In genomic region chr14:69716483-69717187, GRCh38 we compare ENCODE assay signal across 8 cellular contexts. TPM values are rescaled to one million over a fixed set of nuclear protein-coding genes. Genes with fewer than 3 reads are reported as not detected.
A peak's percentile ranks its signal among the peaks of the same experiment; 100 is the strongest.
DNase-seq lines count a peak whose midpoint lies in the region; ATAC-seq and TF ChIP-seq lines count a peak whose summit lies in the region.

No MANE protein-coding gene starts in this region.

- ATAC-seq in HG03108 (IDR thresholded peaks at IDR 0.05; ENCODE audit: unreplicated experiment): no peak
- no peak for ATAC-seq in GM19035 (IDR thresholded peaks at IDR 0.05; ENCODE audit: unreplicated experiment)

- WGBS in esophagus squamous epithelium, 2 donors: 12 to 36% methylated on average over 2 to 5 of the region's 5 CpGs

- H3K36me3 Mint-ChIP-seq in HFFc6 (ENCODE audit: low read depth): no peaks in the 10 kb centered on the region

- no peaks in the 10 kb centered on the region for H3K9me3 ChIP-seq in esophagus squamous epithelium

- no peak for TF ChIP-seq POLR2A in esophagus squamous epithelium (IDR thresholded peaks at IDR 0.05)

- H3K4me1 ChIP-seq in esophagus squamous epithelium: peaks cover 62 to 87% (median 77%) of the 10 kb centered on the region in 3 donors

- peak overlapping the region; percentile 70 for H3K27ac Mint-ChIP-seq in HFFc6

- DNase-seq in HFFc6 (peak; percentile 74), esophagus squamous epithelium (lab: John Stamatoyannopoulos, UW) (no peak), smooth muscle cell of the brain vasculature (ENCODE audit: low read depth, low spot score) (peak; percentile 84), NCI-H128 (lab: John Stamatoyannopoulos, UW; ENCODE audit: unreplicated experiment) (no peak), ureter (ENCODE audit: low spot score) (no peak)
- DNase-seq in activated CD4-positive, alpha-beta T cell treated with anti-CD3 and anti-CD28 coated beads for 48 hours: peak; percentile 68

- peaks cover 4% of the 10 kb centered on the region; the same call in 1 of the 2 replicates for H3K27me3 Mint-ChIP-seq in HFFc6 (ENCODE audit: insufficient read depth)

- peak overlapping the region; percentile 72 to 89 (median 85) for H3K27ac ChIP-seq in esophagus squamous epithelium

- peaks cover 0 to 11% (median 0%) of the 10 kb centered on the region in 3 donors for H3K36me3 ChIP-seq in esophagus squamous epithelium

- no peak overlapping the region for H3K4me3 ChIP-seq in esophagus squamous epithelium

- no peaks in the 10 kb centered on the region for H3K27me3 ChIP-seq in esophagus squamous epithelium

- peaks cover 37% of the 10 kb centered on the region for H3K4me1 Mint-ChIP-seq in HFFc6 (ENCODE audit: low read depth)

- intact Hi-C loops in esophagus squamous epithelium (cut with DNase I): no loop called here

- H3K4me3 Mint-ChIP-seq in HFFc6: peak overlapping the region; percentile 9; the same call in 1 of the 2 replicates

- no peaks in the 10 kb centered on the region for H3K9me3 Mint-ChIP-seq in HFFc6

- TF ChIP-seq CTCF in HFFc6 (IDR thresholded peaks at IDR 0.05): no peak
- peak in 3 of 6 experiments; percentile 12 to 52 (median 19) for TF ChIP-seq CTCF in esophagus squamous epithelium (IDR thresholded peaks at IDR 0.05)

RNA-seq across cellular contexts. Expression of gene SRSF5, which starts 50.3 kb away (rescaled TPM):
- 100 to 1,000 TPM; 162 to 221 (median 185) TPM for total RNA-seq in HFFc6 (2021; fragmentation: NEBNext Ultra II Directional; extraction: Animal tissue kit (Norgen Biotek cat#: 25700))
- total RNA-seq in esophagus squamous epithelium: 100 to 1,000 TPM in 3 of 4 donors, 10 to 100 TPM in 1; 94.3 to 382 (median 173) TPM
- 377 TPM for total RNA-seq in ureter

Comparison
In these comparisons a context has a peak if more than half of its experiments do, and no peak if none do; other contexts are left out.
1. DNase-seq: peak in HFFc6 (single experiment), activated CD4-positive, alpha-beta T cell treated with anti-CD3 and anti-CD28 coated beads for 48 hours (single experiment) and smooth muscle cell of the brain vasculature (single experiment); none in esophagus squamous epithelium (single experiment), NCI-H128 (single experiment) and ureter (single experiment).